In genomic region chr9:136476369-136477150, GRCh38 we compare ENCODE assay signal across 27 cellular contexts.
"Had no signal": no experiment of that assay in that cellular context is flagged by ENCODE, and none has a peak within 500 bp of the region (broad histone marks: within the 10 kb centered on the region; RNA-seq: fewer than 3 reads in every experiment).

No MANE protein-coding gene starts in this region.

- H3K4me3 ChIP-seq: left ventricle myocardium inferior, lung, ovary, right atrium auricular region, sigmoid colon, spleen, stomach, testis, thyroid gland, transverse colon, upper lobe of left lung, vagina had no signal

- H3K36me3 Mint-ChIP-seq: naive B cell, natural killer cell had no signal

- H3K9me3 ChIP-seq: left ventricle myocardium inferior, ovary, right atrium auricular region, sigmoid colon, spleen, stomach, testis, thyroid gland, transverse colon, upper lobe of left lung, vagina had no signal

- H3K9me3 Mint-ChIP-seq: immature natural killer cell; mesothelial cell of epicardium; naive B cell; natural killer cell; nephron progenitor cell; stimulated activated memory B cell treated with anti-CD40 and anti-IgM and Interleukin-4, amounts not matched to agents 10 μg/mL and 1 μg/mL and 100 μg/mL, for 72 hours had no signal

- H3K27me3 Mint-ChIP-seq: naive B cell; progenitor cell of endocrine pancreas; stimulated activated memory B cell treated with anti-CD40 and anti-IgM and Interleukin-4, amounts not matched to agents 10 μg/mL and 1 μg/mL and 100 μg/mL, for 72 hours had no signal

- H3K4me3 Mint-ChIP-seq: immature natural killer cell; mesothelial cell of epicardium; naive B cell; natural killer cell; nephron progenitor cell; stimulated activated memory B cell treated with anti-CD40 and anti-IgM and Interleukin-4, amounts not matched to agents 10 μg/mL and 1 μg/mL and 100 μg/mL, for 72 hours had no signal

- H3K27ac ChIP-seq: left ventricle myocardium inferior, ovary, right atrium auricular region, sigmoid colon, spleen, stomach, testis, thyroid gland, transverse colon, upper lobe of left lung, vagina had no signal

- FAIRE-seq: islet of Langerhans, kidney, small intestine had no signal

- H3K27me3 ChIP-seq: ovary, right atrium auricular region, sigmoid colon, spleen, stomach, testis, thyroid gland, transverse colon, upper lobe of left lung, vagina had no signal

- ATAC-seq: natural killer cell; stimulated activated memory B cell treated with anti-CD40 and anti-IgM and Interleukin-4, amounts not matched to agents 10 μg/mL and 1 μg/mL and 100 μg/mL, for 72 hours had no signal

- DNase-seq: hypothalamus; immature natural killer cell; kidney; left ventricle myocardium inferior; mesendoderm; naive B cell; natural killer cell; nephron progenitor cell; ovary; sigmoid colon; small intestine; spleen; stimulated activated CD4-positive, alpha-beta T cell treated with anti-CD3 and anti-CD28 coated beads, Interleukin-4, amount 100 ng/mL, for 24 hours; stimulated activated CD8-positive, alpha-beta memory T cell treated with anti-CD3 and anti-CD28 coated beads, Interleukin-4, amount 100 ng/mL, for 48 hours; stimulated activated naive CD4-positive, alpha-beta T cell treated with Interleukin-2 at 50 U/mL for 16 hours; stomach; testis; thyroid gland; transverse colon; upper lobe of left lung had no signal

- H3K36me3 ChIP-seq: ovary had no signal

- H3K27ac Mint-ChIP-seq: immature natural killer cell; mesothelial cell of epicardium; natural killer cell; nephron progenitor cell; progenitor cell of endocrine pancreas; stimulated activated memory B cell treated with anti-CD40 and anti-IgM and Interleukin-4, amounts not matched to agents 10 μg/mL and 1 μg/mL and 100 μg/mL, for 72 hours had no signal
